ENCODE assay signal across 13 cellular contexts in genomic region chr2:165681841-165682240, GRCh38.
DNase-seq lines count a peak whose midpoint lies in the region; ATAC-seq and TF ChIP-seq lines count a peak whose summit lies in the region.
"Had no signal": no experiment of that assay in that cellular context is flagged by ENCODE, and none has a peak within 500 bp of the region (broad histone marks: within the 10 kb centered on the region; RNA-seq: fewer than 3 reads in every experiment).

No MANE protein-coding gene starts in this region.

- H3K27ac ChIP-seq in right atrium auricular region = peak overlapping the region; percentile 46 to 72
- H3K27ac ChIP-seq in skeletal muscle tissue (ENCODE audit: low read depth, low read length) = peak overlapping the region; percentile 55

- no peak overlapping the region for H3K9ac ChIP-seq in skeletal muscle tissue (ENCODE audit: low read depth in 1 of 3, low read length in 3 of 3)
- H3K9ac ChIP-seq: SK-N-SH had no signal

- no peak for ATAC-seq in GM18520 (IDR thresholded peaks at IDR 0.05; ENCODE audit: unreplicated experiment)
- ATAC-seq in GM19328 (IDR thresholded peaks at IDR 0.05; ENCODE audit: unreplicated experiment) = no peak

- no peak for TF ChIP-seq POLR2A in erythroblast (IDR thresholded peaks at IDR 0.05; ENCODE audit: low read length)

- no peaks in the 10 kb centered on the region for H3K9me3 ChIP-seq in right atrium auricular region
- no peaks in the 10 kb centered on the region for H3K9me3 ChIP-seq in skeletal muscle tissue (ENCODE audit: control insufficient read depth in 3 of 3, low read length in 3 of 3)
- H3K9me3 ChIP-seq: BE2C, SK-N-SH had no signal

- H3K27me3 ChIP-seq in right atrium auricular region = no peaks in the 10 kb centered on the region
- no peaks in the 10 kb centered on the region for H3K27me3 ChIP-seq in skeletal muscle tissue (ENCODE audit: control insufficient read depth in 3 of 3, insufficient read depth in 3 of 3, low read length in 3 of 3)
- H3K27me3 ChIP-seq: BE2C had no signal

- H3K36me3 ChIP-seq in right atrium auricular region (peaks cover under 1% of the 10 kb centered on the region), skeletal muscle tissue (ENCODE audit: control insufficient read depth in 3 of 3, insufficient read depth in 3 of 3, low read length in 3 of 3) (no peaks in the 10 kb centered on the region)

- TF ChIP-seq CTCF in right atrium auricular region (IDR thresholded peaks at IDR 0.05) = no peak

- H3K4me1 ChIP-seq in right atrium auricular region (peaks cover 0 to 23% of the 10 kb centered on the region in 2 donors), skeletal muscle tissue (ENCODE audit: control insufficient read depth in 3 of 3, insufficient read depth in 3 of 3, low read length in 3 of 3) (peaks cover 0 to 5% (median 0%) of the 10 kb centered on the region in 3 donors)
- H3K4me1 ChIP-seq: BE2C had no signal

- no peak overlapping the region for H3K4me3 ChIP-seq in right atrium auricular region
- no peak overlapping the region for H3K4me3 ChIP-seq in skeletal muscle tissue (ENCODE audit: low read length in 3 of 3)

- peak; percentile 65 for DNase-seq in NCI-H1105 treated with DMSO at 0.1 percent for 48 hours (lab: John Stamatoyannopoulos, UW)
- DNase-seq in NCI-H774 (lab: John Stamatoyannopoulos, UW) = peak; percentile 5
- DNase-seq in right atrium auricular region (ENCODE audit: low spot score) = no peak
- DNase-seq in NOMO-1 (lab: John Stamatoyannopoulos, UW; ENCODE audit: unreplicated experiment in 2 of 2) = no peak
- no peak for DNase-seq in erythroblast (lab: John Stamatoyannopoulos, UW)
- DNase-seq: activated CD8-positive, alpha-beta memory T cell treated with anti-CD3 and anti-CD28 coated beads for 24 hours; activated naive CD4-positive, alpha-beta T cell treated with Interleukin-2 at 50 U/mL for 16 hours; BE2C; central memory CD4-positive, alpha-beta T cell; SK-N-SH had no signal

Comparison
In these comparisons a context has a peak if more than half of its experiments do, and no peak if none do; other contexts are left out.
1. DNase-seq: peak in NCI-H1105 treated with DMSO at 0.1 percent for 48 hours (single experiment) and NCI-H774 (single experiment); none in right atrium auricular region (single experiment), NOMO-1 (0 of 2) and erythroblast (0 of 2).